ENCODE assay signal across 11 cellular contexts in the genomic region with DNA sequence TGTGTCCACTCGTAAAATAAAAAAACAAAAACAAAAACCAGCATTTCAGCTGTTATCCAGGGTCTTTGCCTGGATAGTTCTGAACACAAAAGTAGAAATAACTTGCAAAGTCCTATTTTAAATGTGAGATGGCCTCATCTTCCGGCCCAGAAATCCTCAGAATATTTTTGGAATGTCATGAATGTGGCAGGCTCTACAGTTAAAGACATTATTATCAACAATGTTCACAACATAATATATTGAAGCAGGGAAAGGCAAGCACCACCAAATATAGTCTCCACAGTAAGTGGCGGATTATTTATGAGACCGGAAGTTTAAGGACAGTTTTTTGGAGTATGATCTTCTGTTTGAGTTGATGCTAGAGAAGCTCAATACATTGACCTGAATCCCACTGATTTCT. TPM values are rescaled to one million over a fixed set of nuclear protein-coding genes. Genes with fewer than 3 reads are reported as not detected.
DNase-seq lines count a peak whose midpoint lies in the region; ATAC-seq, FAIRE-seq and TF ChIP-seq lines count a peak whose summit lies in the region.
"Had no signal": no experiment of that assay in that cellular context is flagged by ENCODE, and none has a peak within 500 bp of the region (broad histone marks: within the 10 kb centered on the region; RNA-seq: fewer than 3 reads in every experiment).

No MANE protein-coding gene starts in this region.

- no peak for DNase-seq in activated CD8-positive, alpha-beta memory T cell treated with anti-CD3 and anti-CD28 coated beads, Interleukin-2, amount 10 ng/mL, durations not matched to agents 7 days and 5 days
- DNase-seq in activated CD8-positive, alpha-beta memory T cell treated with anti-CD3 and anti-CD28 coated beads for 24 hours, result no peak
- DNase-seq in activated T-helper 2 cell treated with anti-CD3 and anti-CD28 coated beads, Interferon-gamma antibody, Interleukin-2, Interleukin-4, amounts not matched to agents 10 μg/mL and 5 μg/mL and 100 μg/mL, durations not matched to agents 14 hours and 24 hours and 36 hours (ENCODE audit: low spot score), result no peak
- DNase-seq in keratinocyte (ENCODE audit: low read depth, low spot score), result no peak
- no peak for DNase-seq in NCI-H82 treated with DMSO at 0.1 percent for 48 hours (lab: John Stamatoyannopoulos, UW; ENCODE audit: unreplicated experiment)
- no peak for DNase-seq in NCI-H526 treated with DMSO at 0.1 percent for 48 hours (lab: John Stamatoyannopoulos, UW)
- DNase-seq: effector memory CD4-positive, alpha-beta T cell had no signal

- ATAC-seq in activated CD8-positive, alpha-beta memory T cell treated with anti-CD3 and anti-CD28 coated beads, Interleukin-2, amount 10 ng/mL, durations not matched to agents 7 days and 5 days, result no peak
- no peak for ATAC-seq in GM18505 (IDR thresholded peaks at IDR 0.05; ENCODE audit: unreplicated experiment)

- dilution Hi-C loops in keratinocyte (cut with MboI; ENCODE audit: extremely low pct_ligation_motif_present, low sequenced_read_pairs), result no loop called here

- no peaks in the 10 kb centered on the region for H4K20me1 ChIP-seq in keratinocyte (ENCODE audit: control insufficient read depth, extremely low read depth, insufficient read depth, low read length)

- TF ChIP-seq CTCF in keratinocyte (optimal IDR thresholded peaks at IDR 0.05 in 1 of 3, IDR thresholded peaks at IDR 0.05 in 1 of 3, conservative IDR thresholded peaks at IDR 0.05 in 1 of 3; ENCODE audit: extremely low read depth in 1 of 3, insufficient read depth in 2 of 3, low read length in 3 of 3), result no peak

- H3K4me3 ChIP-seq in keratinocyte (ENCODE audit: control insufficient read depth in 2 of 3, extremely low read depth in 1 of 3, insufficient read depth in 2 of 3, low read depth in 1 of 3, low read length in 3 of 3), result no peak overlapping the region
- peak overlapping the region in 1 of 5 donors; percentile 75 for H3K4me3 ChIP-seq in subcutaneous abdominal adipose tissue (ENCODE audit: low read depth in 1 of 5, low read length in 5 of 5)

- H3K4me2 ChIP-seq in keratinocyte (ENCODE audit: control insufficient read depth, extremely low read depth, insufficient read depth, low read depth, low read length), result peak overlapping the region; percentile 83

- H3K4me1 ChIP-seq in keratinocyte (ENCODE audit: control insufficient read depth, extremely low read depth, insufficient read depth, low read length) (peaks cover 9% of the 10 kb centered on the region), subcutaneous abdominal adipose tissue (ENCODE audit: control insufficient read depth in 5 of 5, insufficient read depth in 5 of 5, low read length in 5 of 5) (peaks cover 2 to 46% (median 37%) of the 10 kb centered on the region in 5 donors)

- H3K9ac ChIP-seq in keratinocyte (ENCODE audit: control insufficient read depth, extremely low read depth, insufficient read depth, low read length), result no peak overlapping the region
- peak overlapping the region in 3 of 5 donors; percentile 55 to 81 (median 73) for H3K9ac ChIP-seq in subcutaneous abdominal adipose tissue (ENCODE audit: low read length in 5 of 5)

- H2AFZ ChIP-seq in keratinocyte (ENCODE audit: control insufficient read depth, low read length), result no peak overlapping the region

- H3K9me3 ChIP-seq in keratinocyte (ENCODE audit: control insufficient read depth, low read depth, low read length) (no peaks in the 10 kb centered on the region), subcutaneous abdominal adipose tissue (ENCODE audit: control insufficient read depth in 5 of 5, low read length in 5 of 5) (no peaks in the 10 kb centered on the region)
- H3K9me3 ChIP-seq: BLaER1 had no signal

- H3K9me1 ChIP-seq in keratinocyte (ENCODE audit: control insufficient read depth, extremely low read depth, insufficient read depth, low read length), result no peaks in the 10 kb centered on the region

- CTCF ChIA-PET in activated CD8-positive, alpha-beta memory T cell treated with anti-CD3 and anti-CD28 coated beads, Interleukin-2, amount 10 ng/mL, durations not matched to agents 7 days and 5 days (lab: Charles Lee), result no interaction called here

- intact Hi-C loops in activated T-helper 2 cell treated with anti-CD3 and anti-CD28 coated beads, Interferon-gamma antibody, Interleukin-2, Interleukin-4, amounts not matched to agents 10 μg/mL and 5 μg/mL and 100 μg/mL, durations not matched to agents 14 hours and 24 hours and 36 hours (cut with micrococcal nuclease), result loop anchor here (2.0 to 5.0 kb wide), 4 partner anchors 109 to 468 kb away; partner anchors contain the start of genes ARV1, COG2, EXOC8 and FAM89A

- no peak overlapping the region for H3K27ac Mint-ChIP-seq in activated CD8-positive, alpha-beta memory T cell treated with anti-CD3 and anti-CD28 coated beads, Interleukin-2, amount 10 ng/mL, durations not matched to agents 7 days and 5 days
- no peak overlapping the region for H3K27ac Mint-ChIP-seq in activated T-helper 2 cell treated with anti-CD3 and anti-CD28 coated beads, Interferon-gamma antibody, Interleukin-2, Interleukin-4, amounts not matched to agents 10 μg/mL and 5 μg/mL and 100 μg/mL, durations not matched to agents 14 hours and 24 hours and 36 hours

- peak overlapping the region; percentile 60 for H3K4me3 Mint-ChIP-seq in activated CD8-positive, alpha-beta memory T cell treated with anti-CD3 and anti-CD28 coated beads, Interleukin-2, amount 10 ng/mL, durations not matched to agents 7 days and 5 days
- H3K4me3 Mint-ChIP-seq in activated T-helper 2 cell treated with anti-CD3 and anti-CD28 coated beads, Interferon-gamma antibody, Interleukin-2, Interleukin-4, amounts not matched to agents 10 μg/mL and 5 μg/mL and 100 μg/mL, durations not matched to agents 14 hours and 24 hours and 36 hours (ENCODE audit: low read depth), result peak overlapping the region; percentile 47

- H3K36me3 ChIP-seq in keratinocyte (ENCODE audit: control insufficient read depth in 2 of 2, extremely low read depth in 1 of 2, insufficient read depth in 2 of 2, low read length in 2 of 2), result no peaks in the 10 kb centered on the region
- peaks cover 0 to 3% (median 0%) of the 10 kb centered on the region in 5 donors for H3K36me3 ChIP-seq in subcutaneous abdominal adipose tissue (ENCODE audit: control insufficient read depth in 5 of 5, insufficient read depth in 5 of 5, low read length in 5 of 5)

- H3K36me3 Mint-ChIP-seq in activated CD8-positive, alpha-beta memory T cell treated with anti-CD3 and anti-CD28 coated beads, Interleukin-2, amount 10 ng/mL, durations not matched to agents 7 days and 5 days, result no peaks in the 10 kb centered on the region
- no peaks in the 10 kb centered on the region for H3K36me3 Mint-ChIP-seq in activated T-helper 2 cell treated with anti-CD3 and anti-CD28 coated beads, Interferon-gamma antibody, Interleukin-2, Interleukin-4, amounts not matched to agents 10 μg/mL and 5 μg/mL and 100 μg/mL, durations not matched to agents 14 hours and 24 hours and 36 hours (ENCODE audit: low read depth)

- H3K79me2 ChIP-seq in keratinocyte (ENCODE audit: control insufficient read depth, insufficient read depth, low read length), result no peaks in the 10 kb centered on the region

- peaks cover 7% of the 10 kb centered on the region for H3K4me1 Mint-ChIP-seq in activated CD8-positive, alpha-beta memory T cell treated with anti-CD3 and anti-CD28 coated beads, Interleukin-2, amount 10 ng/mL, durations not matched to agents 7 days and 5 days
- H3K4me1 Mint-ChIP-seq in activated T-helper 2 cell treated with anti-CD3 and anti-CD28 coated beads, Interferon-gamma antibody, Interleukin-2, Interleukin-4, amounts not matched to agents 10 μg/mL and 5 μg/mL and 100 μg/mL, durations not matched to agents 14 hours and 24 hours and 36 hours (ENCODE audit: low read depth), result peaks cover 15% of the 10 kb centered on the region

- H3K27ac ChIP-seq in keratinocyte (ENCODE audit: control insufficient read depth, insufficient read depth, low read length) (no peak overlapping the region), subcutaneous abdominal adipose tissue (ENCODE audit: low read depth, low read length) (peak overlapping the region; percentile 50)
- H3K27ac ChIP-seq: HL-60 had no signal

- TF ChIP-seq POLR2A in GM18505 (IDR thresholded peaks at IDR 0.05; ENCODE audit: borderline replicate concordance, extremely low read depth, insufficient read depth, insufficient read length), result no peak

- H3K9me3 Mint-ChIP-seq in activated CD8-positive, alpha-beta memory T cell treated with anti-CD3 and anti-CD28 coated beads, Interleukin-2, amount 10 ng/mL, durations not matched to agents 7 days and 5 days (ENCODE audit: low read depth), result no peaks in the 10 kb centered on the region
- no peaks in the 10 kb centered on the region for H3K9me3 Mint-ChIP-seq in activated T-helper 2 cell treated with anti-CD3 and anti-CD28 coated beads, Interferon-gamma antibody, Interleukin-2, Interleukin-4, amounts not matched to agents 10 μg/mL and 5 μg/mL and 100 μg/mL, durations not matched to agents 14 hours and 24 hours and 36 hours

- H3K27me3 ChIP-seq in keratinocyte (ENCODE audit: control insufficient read depth, extremely low read depth, insufficient read depth, low read length) (no peaks in the 10 kb centered on the region), subcutaneous abdominal adipose tissue (ENCODE audit: control insufficient read depth in 5 of 5, insufficient read depth in 4 of 5, low read length in 5 of 5) (no peaks in the 10 kb centered on the region)

- H3K27me3 Mint-ChIP-seq in activated CD8-positive, alpha-beta memory T cell treated with anti-CD3 and anti-CD28 coated beads, Interleukin-2, amount 10 ng/mL, durations not matched to agents 7 days and 5 days, result peaks cover 49% of the 10 kb centered on the region
- H3K27me3 Mint-ChIP-seq in activated T-helper 2 cell treated with anti-CD3 and anti-CD28 coated beads, Interferon-gamma antibody, Interleukin-2, Interleukin-4, amounts not matched to agents 10 μg/mL and 5 μg/mL and 100 μg/mL, durations not matched to agents 14 hours and 24 hours and 36 hours (ENCODE audit: low read depth), result peaks cover 31% of the 10 kb centered on the region

- FAIRE-seq in keratinocyte (lab: Jason Lieb, UNC), result no peak

RNA-seq across cellular contexts. Expression of gene C1orf198, which starts 1.2 kb away (rescaled TPM):
- 1 to 10 TPM; 1.8 to 3.6 TPM for total RNA-seq in activated CD8-positive, alpha-beta memory T cell treated with anti-CD3 and anti-CD28 coated beads, Interleukin-2, amount 10 ng/mL, durations not matched to agents 7 days and 5 days
- total RNA-seq in activated T-helper 2 cell treated with anti-CD3 and anti-CD28 coated beads, Interferon-gamma antibody, Interleukin-2, Interleukin-4, amounts not matched to agents 10 μg/mL and 5 μg/mL and 100 μg/mL, durations not matched to agents 14 hours and 24 hours and 36 hours, result 8.9 and 9.1 TPM in 2 replicates
- 6.8 to 9.6 TPM (median 8.1 TPM) in 3 replicates for polyA plus RNA-seq in keratinocyte
- polyA plus RNA-seq in keratinocyte (2011; ENCODE audit: low read depth), result 5.5 TPM
- 7.7 and 9.6 TPM in 2 replicates for polyA plus RNA-seq in keratinocyte (2011; cell fraction: cytosol; rRNA removed)
- polyA plus RNA-seq in keratinocyte (2011; cell fraction: nucleus; rRNA removed), result 8.0 and 8.3 TPM in 2 replicates
- 5.1 and 8.9 TPM in 2 replicates for polyA plus RNA-seq in keratinocyte (2012; ENCODE audit: low replicate concordance)
- 7.5 to 13.1 TPM (median 10.5 TPM) in 3 replicates for polyA minus RNA-seq in keratinocyte
- 20.3 TPM for polyA minus RNA-seq in keratinocyte (2011; cell fraction: cytosol; rRNA and poly(A)+ RNA removed)
- 5.1 and 7.1 TPM in 2 replicates for polyA minus RNA-seq in keratinocyte (2011; cell fraction: nucleus; rRNA and poly(A)+ RNA removed)
